Comparison of ENCODE assay signal across 12 cellular contexts in genomic region chr2:54502731-54503130, GRCh38. TPM values are rescaled to one million over a fixed set of nuclear protein-coding genes. Genes with fewer than 3 reads are reported as not detected.
DNase-seq lines count a peak whose midpoint lies in the region; ATAC-seq and TF ChIP-seq lines count a peak whose summit lies in the region.
"Had no signal": no experiment of that assay in that cellular context is flagged by ENCODE, and none has a peak within 500 bp of the region (broad histone marks: within the 10 kb centered on the region; RNA-seq: fewer than 3 reads in every experiment).

No MANE protein-coding gene starts in this region.

- ATAC-seq in GM18868 (IDR thresholded peaks at IDR 0.05; ENCODE audit: unreplicated experiment) (peak; percentile 26), HG03432 (IDR thresholded peaks at IDR 0.05; ENCODE audit: unreplicated experiment) (peak; percentile 8), psoas muscle (no peak), HG03097 (IDR thresholded peaks at IDR 0.05; ENCODE audit: low FRiP score, unreplicated experiment) (no peak)

- H3K36me3 ChIP-seq in psoas muscle (ENCODE audit: insufficient read depth in 1 of 2, low read depth in 1 of 2): no peaks in the 10 kb centered on the region

- no peaks in the 10 kb centered on the region for H3K27me3 ChIP-seq in dorsolateral prefrontal cortex
- H3K27me3 ChIP-seq in psoas muscle (ENCODE audit: insufficient read depth in 3 of 3, low read length in 2 of 3): no peaks in the 10 kb centered on the region
- H3K27me3 ChIP-seq: SJSA1 had no signal

- no peaks in the 10 kb centered on the region for H3K9me3 ChIP-seq in psoas muscle
- H3K9me3 ChIP-seq: SJSA1 had no signal

- intact Hi-C loops in dorsolateral prefrontal cortex (cut with DNase I) (loop anchor here in 1 of 2 donors (10.0 kb wide), 1 partner anchor 48 kb away; the partner anchor contains the start of gene SPTBN1), psoas muscle (cut with DNase I) (no loop called here)

- peak overlapping the region in 33 of 59 donors; percentile 0 to 61 (median 35) for H3K27ac ChIP-seq in dorsolateral prefrontal cortex
- H3K27ac ChIP-seq in psoas muscle: peak overlapping the region; percentile 39
- H3K27ac ChIP-seq: RWPE1, SJSA1 had no signal

- H3K4me3 ChIP-seq in dorsolateral prefrontal cortex: no peak overlapping the region
- H3K4me3 ChIP-seq in psoas muscle: no peak overlapping the region
- H3K4me3 ChIP-seq: SJSA1 had no signal

- TF ChIP-seq CTCF in dorsolateral prefrontal cortex (IDR thresholded peaks at IDR 0.05 in 54 of 56, conservative IDR thresholded peaks at IDR 0.05 in 2 of 56; ENCODE audit: low read depth in 1 of 56, partially characterized antibody in 56 of 56): no peak
- TF ChIP-seq CTCF in psoas muscle (IDR thresholded peaks at IDR 0.05): no peak

- WGBS in psoas muscle, 3 donors: 42 to 55% (median 44%) methylated on average over 2 of the region's 2 CpGs

- DNase-seq in dorsolateral prefrontal cortex (no peak), psoas muscle (no peak), T-helper 2 cell (no peak)
- DNase-seq in central memory CD4-positive, alpha-beta T cell: no peak
- DNase-seq: MV-4-11; NCI-H187 treated with DMSO at 0.1 percent for 48 hours; NK-92 treated with Interleukin-12 subunit alpha and Interleukin-12 subunit beta, amount 100 ng/mL, for 24 hours had no signal

- peaks cover 59% of the 10 kb centered on the region for H3K4me1 ChIP-seq in psoas muscle

RNA-seq across cellular contexts. Expression of gene SPTBN1, which starts 46.6 kb away (rescaled TPM):
- 100 to 1,000 TPM; 567 to 884 (median 665) TPM for total RNA-seq in dorsolateral prefrontal cortex
- 100 to 1,000 TPM in 1 of 4 donors, 10 to 100 TPM in 3; 87.8 to 180 (median 96.2) TPM for total RNA-seq in psoas muscle
- polyA plus RNA-seq in psoas muscle: 10 to 100 TPM; 22.9 to 56.1 (median 32.9) TPM

Comparison
In these comparisons a context has a peak if more than half of its experiments do, and no peak if none do; other contexts are left out.
1. ATAC-seq: peak in GM18868 (single experiment) and HG03432 (single experiment); none in psoas muscle (0 of 4) and HG03097 (single experiment).